ENCODE assay signal across 29 cellular contexts in genomic region chr2:30826481-30826880, GRCh38. TPM values are rescaled to one million over a fixed set of nuclear protein-coding genes. Genes with fewer than 3 reads are reported as not detected.
"Had no signal": no experiment of that assay in that cellular context is flagged by ENCODE, and none has a peak within 500 bp of the region (broad histone marks: within the 10 kb centered on the region; RNA-seq: fewer than 3 reads in every experiment).

No MANE protein-coding gene starts in this region.

- H3K27ac ChIP-seq: ascending aorta, breast epithelium, cardiac muscle cell, coronary artery, foreskin keratinocyte, gastrocnemius medialis had no signal

- H3K9me3 ChIP-seq: ascending aorta, gastrocnemius medialis had no signal

- H3K36me3 ChIP-seq: ascending aorta, breast epithelium, cardiac muscle cell, gastrocnemius medialis had no signal

- H3K4me1 ChIP-seq: ascending aorta, breast epithelium, foreskin keratinocyte, gastrocnemius medialis had no signal

- DNase-seq: activated CD4-positive, alpha-beta memory T cell treated with anti-CD3 and anti-CD28 coated beads for 36 hours; activated CD4-positive, alpha-beta T cell treated with anti-CD3 and anti-CD28 coated beads for 36 hours; activated CD4-positive, alpha-beta T cell treated with anti-CD3 and anti-CD28 coated beads, Interleukin-2, amount 10 ng/mL, durations not matched to agents 24 days and 14 days; activated CD4-positive, CD25-positive, alpha-beta regulatory T cell; activated CD4-positive, CD25-positive, alpha-beta regulatory T cell treated with anti-CD3 and anti-CD28 coated beads, Interleukin-2, amount 50 U/mL, for 72 hours; activated CD8-positive, alpha-beta memory T cell treated with anti-CD3 and anti-CD28 coated beads, Interleukin-2, amount 10 ng/mL, durations not matched to agents 7 days and 5 days; activated CD8-positive, alpha-beta memory T cell treated with anti-CD3 and anti-CD28 coated beads, Interleukin-2, amount 50 U/mL, for 4 hours; activated CD8-positive, alpha-beta T cell treated with anti-CD3 and anti-CD28 coated beads, Interleukin-2, amount 10 ng/mL, durations not matched to agents 7 days and 5 days; activated gamma-delta T cell; activated naive CD4-positive, alpha-beta T cell; activated naive CD4-positive, alpha-beta T cell treated with anti-CD3 and anti-CD28 coated beads, Interleukin-2, amount 10 ng/mL, durations not matched to agents 7 days and 5 days; activated naive CD8-positive, alpha-beta T cell treated with anti-CD3 and anti-CD28 coated beads, Interleukin-2, amount 10 ng/mL, durations not matched to agents 7 days and 5 days; activated T-cell treated with anti-CD3 and anti-CD28 coated beads, Interleukin-2, amount 50 U/mL, for 1 hour; activated T-cell treated with anti-CD3 and anti-CD28 coated beads, Interleukin-2, amount 50 U/mL, for 48 hours; dorsolateral prefrontal cortex; effector memory CD4-positive, alpha-beta T cell; endodermal cell; gastrocnemius medialis; glutamatergic neuron; T-helper 2 cell had no signal

- ATAC-seq: activated CD4-positive, alpha-beta T cell treated with anti-CD3 and anti-CD28 coated beads for 36 hours; activated CD8-positive, alpha-beta memory T cell treated with anti-CD3 and anti-CD28 coated beads, Interleukin-2, amount 10 ng/mL, durations not matched to agents 7 days and 5 days; activated CD8-positive, alpha-beta T cell treated with anti-CD3 and anti-CD28 coated beads, Interleukin-2, amount 10 ng/mL, durations not matched to agents 7 days and 5 days; activated naive CD4-positive, alpha-beta T cell treated with anti-CD3 and anti-CD28 coated beads, Interleukin-2, amount 50 U/mL, for 72 hours; esophagus mucosa; foreskin keratinocyte; gastrocnemius medialis had no signal

- H3K4me3 ChIP-seq: ascending aorta, breast epithelium, cardiac muscle cell, coronary artery, dorsolateral prefrontal cortex, gastrocnemius medialis had no signal

- H3K27me3 ChIP-seq: ascending aorta, breast epithelium, cardiac muscle cell, dorsolateral prefrontal cortex, gastrocnemius medialis had no signal

RNA-seq across cellular contexts. Expression of gene CAPN13, which starts 19.2 kb away (rescaled TPM):
- total RNA-seq: activated CD4-positive, alpha-beta memory T cell treated with anti-CD3 and anti-CD28 coated beads for 36 hours; activated CD4-positive, alpha-beta T cell treated with anti-CD3 and anti-CD28 coated beads for 36 hours; activated CD4-positive, alpha-beta T cell treated with anti-CD3 and anti-CD28 coated beads, Interleukin-2, amount 10 ng/mL, durations not matched to agents 24 days and 14 days; activated CD8-positive, alpha-beta memory T cell treated with anti-CD3 and anti-CD28 coated beads for 36 hours; activated CD8-positive, alpha-beta memory T cell treated with anti-CD3 and anti-CD28 coated beads, Interleukin-2, amount 10 ng/mL, durations not matched to agents 7 days and 5 days; activated CD8-positive, alpha-beta T cell treated with anti-CD3 and anti-CD28 coated beads, Interleukin-2, amount 10 ng/mL, durations not matched to agents 7 days and 5 days; activated naive CD4-positive, alpha-beta T cell treated with anti-CD3 and anti-CD28 coated beads, Interleukin-2, amount 50 U/mL, for 72 hours; activated naive CD8-positive, alpha-beta T cell treated with anti-CD3 and anti-CD28 coated beads, Interleukin-2, amount 10 ng/mL, durations not matched to agents 7 days and 5 days; ascending aorta; cardiac muscle cell; foreskin keratinocyte; T-helper 1 cell treated with Interleukin-12 subunit alpha and Interleukin-12 subunit beta and Interleukin-4 antibody, amounts not matched to agents 30 ng/mL and 1 ng/mL, for 36 hours had no signal
- polyA plus RNA-seq: cardiac muscle cell, foreskin keratinocyte had no signal
